26 cellular contexts compared by ENCODE assay signal in the genomic region with DNA sequence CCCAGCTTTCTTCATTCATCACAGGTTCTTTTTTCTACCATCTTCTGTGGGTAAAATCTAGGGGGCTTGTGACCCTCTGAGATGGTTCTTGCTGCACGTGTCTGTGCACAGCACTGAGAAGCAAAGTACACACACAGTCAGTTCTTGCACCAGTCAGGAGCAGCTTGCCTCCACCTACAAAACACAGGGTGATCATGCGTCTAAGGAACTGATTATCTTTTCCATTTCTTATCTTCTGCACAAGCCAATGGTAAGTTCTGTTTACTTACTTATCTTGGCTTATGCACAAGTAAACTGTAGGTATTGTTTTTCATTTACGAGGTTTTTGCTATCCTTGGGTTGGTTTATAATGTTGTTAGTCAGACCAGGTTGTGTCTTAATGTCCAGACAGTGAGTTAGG. TPM values are rescaled to one million over a fixed set of nuclear protein-coding genes. Genes with fewer than 3 reads are reported as not detected.
"Had no signal": no experiment of that assay in that cellular context is flagged by ENCODE, and none has a peak within 500 bp of the region (broad histone marks: within the 10 kb centered on the region; RNA-seq: fewer than 3 reads in every experiment).

No MANE protein-coding gene starts in this region.

- H3K27ac Mint-ChIP-seq: activated CD4-positive, alpha-beta T cell treated with anti-CD3 and anti-CD28 coated beads for 36 hours; activated naive CD8-positive, alpha-beta T cell treated with anti-CD3 and anti-CD28 coated beads, Interleukin-2, amount 10 ng/mL, durations not matched to agents 7 days and 5 days; activated T-helper 2 cell treated with anti-CD3 and anti-CD28 coated beads, Interferon-gamma antibody, Interleukin-2, Interleukin-4, amounts not matched to agents 10 μg/mL and 5 μg/mL and 100 μg/mL, durations not matched to agents 14 hours and 24 hours and 36 hours; immature natural killer cell; mesothelial cell of epicardium; natural killer cell treated with Interleukin-12 subunit alpha and Interleukin-12 subunit beta and Interleukin-15 and Interleukin-18, amount 100 ng/mL, for 72 hours; stimulated activated naive B cell treated with anti-CD40 and anti-IgM and Interleukin-4, amounts not matched to agents 10 μg/mL and 1 μg/mL and 100 μg/mL, for 72 hours; WTC11 had no signal

- H3K27me3 Mint-ChIP-seq: activated CD4-positive, alpha-beta T cell treated with anti-CD3 and anti-CD28 coated beads for 36 hours; stimulated activated naive B cell treated with anti-CD40 and anti-IgM and Interleukin-4, amounts not matched to agents 10 μg/mL and 1 μg/mL and 100 μg/mL, for 72 hours had no signal

- H3K4me3 ChIP-seq: left lung, lung, smooth muscle cell, thoracic aorta had no signal

- DNase-seq: activated CD4-positive, alpha-beta T cell treated with anti-CD3 and anti-CD28 coated beads for 36 hours; activated CD4-positive, alpha-beta T cell treated with anti-CD3 and anti-CD28 coated beads, Interleukin-2, amount 50 U/mL, for 4 hours; activated CD8-positive, alpha-beta memory T cell treated with anti-CD3 and anti-CD28 coated beads for 24 hours; activated CD8-positive, alpha-beta memory T cell treated with anti-CD3 and anti-CD28 coated beads, Interleukin-2, amount 50 U/mL, for 4 hours; activated naive CD4-positive, alpha-beta T cell treated with Interleukin-2 at 50 U/mL for 16 hours; activated naive CD8-positive, alpha-beta T cell treated with anti-CD3 and anti-CD28 coated beads, Interleukin-2, amount 10 ng/mL, durations not matched to agents 7 days and 5 days; activated T-cell treated with anti-CD3 and anti-CD28 coated beads, Interleukin-2, amount 50 U/mL, for 4 hours; amniotic stem cell; cerebellar nuclear complex; cortex of kidney; immature natural killer cell; left lung; nucleus accumbens; stimulated activated CD4-positive, alpha-beta T cell treated with anti-CD3 and anti-CD28 coated beads, Interleukin-15, amount 100 ng/mL, for 24 hours; stimulated activated CD8-positive, alpha-beta memory T cell treated with anti-CD3 and anti-CD28 coated beads, Interleukin-4, amount 100 ng/mL, for 48 hours; stimulated activated naive B cell treated with anti-CD40 and anti-IgM and Interleukin-4, amounts not matched to agents 10 μg/mL and 1 μg/mL and 100 μg/mL, for 72 hours; T-helper 1 cell; T-helper 9 cell had no signal

- H3K9me3 Mint-ChIP-seq: activated naive CD8-positive, alpha-beta T cell treated with anti-CD3 and anti-CD28 coated beads, Interleukin-2, amount 10 ng/mL, durations not matched to agents 7 days and 5 days; activated T-cell treated with anti-CD3 and anti-CD28 coated beads, Interleukin-2, amount 50 U/mL, for 4 hours; activated T-helper 2 cell treated with anti-CD3 and anti-CD28 coated beads, Interferon-gamma antibody, Interleukin-2, Interleukin-4, amounts not matched to agents 10 μg/mL and 5 μg/mL and 100 μg/mL, durations not matched to agents 14 hours and 24 hours and 36 hours; immature natural killer cell; mesothelial cell of epicardium; natural killer cell treated with Interleukin-12 subunit alpha and Interleukin-12 subunit beta and Interleukin-15 and Interleukin-18, amount 100 ng/mL, for 72 hours; stimulated activated naive B cell treated with anti-CD40 and anti-IgM and Interleukin-4, amounts not matched to agents 10 μg/mL and 1 μg/mL and 100 μg/mL, for 72 hours; WTC11 had no signal

- H3K36me3 Mint-ChIP-seq: activated naive CD8-positive, alpha-beta T cell treated with anti-CD3 and anti-CD28 coated beads, Interleukin-2, amount 10 ng/mL, durations not matched to agents 7 days and 5 days; immature natural killer cell; natural killer cell treated with Interleukin-12 subunit alpha and Interleukin-12 subunit beta and Interleukin-15 and Interleukin-18, amount 100 ng/mL, for 72 hours; stimulated activated naive B cell treated with anti-CD40 and anti-IgM and Interleukin-4, amounts not matched to agents 10 μg/mL and 1 μg/mL and 100 μg/mL, for 72 hours; WTC11 had no signal

- ATAC-seq: activated CD4-positive, alpha-beta T cell treated with anti-CD3 and anti-CD28 coated beads for 36 hours; activated T-cell treated with anti-CD3 and anti-CD28 coated beads, Interleukin-2, amount 50 U/mL, for 4 hours; left lung; natural killer cell treated with Interleukin-12 subunit alpha and Interleukin-12 subunit beta and Interleukin-15 and Interleukin-18, amount 100 ng/mL, for 72 hours; sciatic nerve; stimulated activated naive B cell treated with anti-CD40 and anti-IgM and Interleukin-4, amounts not matched to agents 10 μg/mL and 1 μg/mL and 100 μg/mL, for 72 hours; WTC11 had no signal

- H3K27ac ChIP-seq: left lung, thoracic aorta had no signal

- H3K36me3 ChIP-seq: left lung had no signal

- H3K9me3 ChIP-seq: left lung, thoracic aorta had no signal

- H3K4me3 Mint-ChIP-seq: activated CD4-positive, alpha-beta T cell treated with anti-CD3 and anti-CD28 coated beads for 36 hours; activated naive CD8-positive, alpha-beta T cell treated with anti-CD3 and anti-CD28 coated beads, Interleukin-2, amount 10 ng/mL, durations not matched to agents 7 days and 5 days; activated T-cell treated with anti-CD3 and anti-CD28 coated beads, Interleukin-2, amount 50 U/mL, for 4 hours; immature natural killer cell; mesothelial cell of epicardium; natural killer cell treated with Interleukin-12 subunit alpha and Interleukin-12 subunit beta and Interleukin-15 and Interleukin-18, amount 100 ng/mL, for 72 hours; stimulated activated naive B cell treated with anti-CD40 and anti-IgM and Interleukin-4, amounts not matched to agents 10 μg/mL and 1 μg/mL and 100 μg/mL, for 72 hours; WTC11 had no signal

RNA-seq across cellular contexts. Expression of gene TRIM2, which starts 40.7 kb away (rescaled TPM):
- total RNA-seq: natural killer cell treated with Interleukin-12 subunit alpha and Interleukin-12 subunit beta and Interleukin-15 and Interleukin-18, amount 100 ng/mL, for 72 hours had no signal
